Comparison of ENCODE assay signal across 8 cellular contexts in genomic region chr3:136142592-136142991, GRCh38. TPM values are rescaled to one million over a fixed set of nuclear protein-coding genes. Genes with fewer than 3 reads are reported as not detected.
DNase-seq lines count a peak whose midpoint lies in the region; ATAC-seq and TF ChIP-seq lines count a peak whose summit lies in the region.

No MANE protein-coding gene starts in this region.

- no peaks in the 10 kb centered on the region for H3K9me3 ChIP-seq in PC-3 (ENCODE audit: low read length)

- H3K9me2 ChIP-seq in PC-3 (replicated peaks; ENCODE audit: low read length) = no peaks in the 10 kb centered on the region

- H3K79me2 ChIP-seq in PC-3 (ENCODE audit: low read length) = peaks cover 9% of the 10 kb centered on the region

- no peaks in the 10 kb centered on the region for H3F3A ChIP-seq in PC-3 (ENCODE audit: low read length, unreplicated experiment)

- POLR2A ChIA-PET in PC-3 (lab: Charles Lee; ENCODE audit: unreplicated experiment) = no interaction called here

- ATAC-seq in PC-3 (peak; percentile 91), sciatic nerve (peak; percentile 56), GM18861 (IDR thresholded peaks at IDR 0.05; ENCODE audit: unreplicated experiment) (no peak), HG02973 (IDR thresholded peaks at IDR 0.05; ENCODE audit: unreplicated experiment) (no peak)

- DNase-seq in NCI-H1417 (lab: John Stamatoyannopoulos, UW) (peak in 2 of 3 experiments; percentile 22 to 67), NCI-H1417 treated with DMSO at 0.1 percent for 48 hours (lab: John Stamatoyannopoulos, UW) (no peak), PC-3 (peak; percentile 84), fibroblast of peridontal ligament (ENCODE audit: extremely low read depth) (peak; percentile 75), sciatic nerve (ENCODE audit: low spot score) (no peak)
- DNase-seq in activated CD4-positive, alpha-beta T cell treated with anti-CD3 and anti-CD28 coated beads, Interleukin-2, amount 10 ng/mL, durations not matched to agents 24 days and 14 days = no peak

- H4K20me1 ChIP-seq in PC-3 (ENCODE audit: low read length) = peaks cover 8% of the 10 kb centered on the region; the same call in 1 of the 2 replicates

- TF ChIP-seq CTCF in PC-3 (conservative IDR thresholded peaks at IDR 0.05; ENCODE audit: low read depth, low read length) = no peak

- no peaks in the 10 kb centered on the region for H3K27me3 ChIP-seq in PC-3 (ENCODE audit: low read length)

- TSS peak; percentile 2 for BruUV-seq in PC-3 (replicated peaks; lab: Mats Ljungman, UMichigan)

- H3K4me2 ChIP-seq in PC-3 (ENCODE audit: low read length) = peak overlapping the region; percentile 15; the same call in 1 of the 2 replicates

- H3K27me3 Mint-ChIP-seq in activated CD4-positive, alpha-beta T cell treated with anti-CD3 and anti-CD28 coated beads, Interleukin-2, amount 10 ng/mL, durations not matched to agents 24 days and 14 days = no peaks in the 10 kb centered on the region

- peak overlapping the region; percentile 57 for H3K27ac ChIP-seq in PC-3 (ENCODE audit: low read length)

- H3K4me1 Mint-ChIP-seq in activated CD4-positive, alpha-beta T cell treated with anti-CD3 and anti-CD28 coated beads, Interleukin-2, amount 10 ng/mL, durations not matched to agents 24 days and 14 days = peaks cover 4% of the 10 kb centered on the region

- H3K4me3 Mint-ChIP-seq in activated CD4-positive, alpha-beta T cell treated with anti-CD3 and anti-CD28 coated beads, Interleukin-2, amount 10 ng/mL, durations not matched to agents 24 days and 14 days = no peak overlapping the region

- H3K4me3 ChIP-seq in PC-3 (ENCODE audit: low read length) = no peak overlapping the region

- peaks cover 21% of the 10 kb centered on the region for H3K4me1 ChIP-seq in PC-3 (ENCODE audit: insufficient read depth, low read length)

- CTCF ChIA-PET in PC-3 (lab: Charles Lee) = interaction anchor here (0.5 kb wide), 1 partner anchor 58 kb away, joined by 3 read pairs; no protein-coding TSS in a partner anchor

- H3K9ac ChIP-seq in PC-3 (ENCODE audit: low read length) = no peak overlapping the region

- H3K36me3 Mint-ChIP-seq in activated CD4-positive, alpha-beta T cell treated with anti-CD3 and anti-CD28 coated beads, Interleukin-2, amount 10 ng/mL, durations not matched to agents 24 days and 14 days (ENCODE audit: low read depth) = peaks cover 6% of the 10 kb centered on the region

- no peaks in the 10 kb centered on the region for H3K9me3 Mint-ChIP-seq in activated CD4-positive, alpha-beta T cell treated with anti-CD3 and anti-CD28 coated beads, Interleukin-2, amount 10 ng/mL, durations not matched to agents 24 days and 14 days

- intact Hi-C loops in PC-3 (cut with micrococcal nuclease) (loop anchor here (2.0 kb wide), 1 partner anchor 50 kb away; no protein-coding TSS in a partner anchor), sciatic nerve (cut with DNase I) (no loop called here)
- intact Hi-C loops in activated CD4-positive, alpha-beta T cell treated with anti-CD3 and anti-CD28 coated beads, Interleukin-2, amount 10 ng/mL, durations not matched to agents 24 days and 14 days (cut with micrococcal nuclease) = no loop called here

- H3K36me3 ChIP-seq in PC-3 (ENCODE audit: low read depth, low read length) = peaks cover 7% of the 10 kb centered on the region; the same call in 1 of the 2 replicates

- no peak overlapping the region for H3K27ac Mint-ChIP-seq in activated CD4-positive, alpha-beta T cell treated with anti-CD3 and anti-CD28 coated beads, Interleukin-2, amount 10 ng/mL, durations not matched to agents 24 days and 14 days

- H2AFZ ChIP-seq in PC-3 (ENCODE audit: low read length) = no peak overlapping the region

RNA-seq across cellular contexts. Expression of gene MSL2, which starts 53.5 kb away (rescaled TPM):
- total RNA-seq in PC-3 (2014; rRNA removed) = 7.9 and 22.2 TPM in 2 replicates
- total RNA-seq in sciatic nerve = 39.1 TPM
- 37.9 and 39.5 TPM in 2 replicates for total RNA-seq in activated CD4-positive, alpha-beta T cell treated with anti-CD3 and anti-CD28 coated beads, Interleukin-2, amount 10 ng/mL, durations not matched to agents 24 days and 14 days

Comparison
In these comparisons a context has a peak if more than half of its experiments do, and no peak if none do; other contexts are left out.
1. DNase-seq: peak in NCI-H1417 (2 of 3), PC-3 (single experiment) and fibroblast of peridontal ligament (single experiment); none in NCI-H1417 treated with DMSO at 0.1 percent for 48 hours (single experiment), sciatic nerve (single experiment) and activated CD4-positive, alpha-beta T cell treated with anti-CD3 and anti-CD28 coated beads, Interleukin-2, amount 10 ng/mL, durations not matched to agents 24 days and 14 days (single experiment).
2. ATAC-seq: peak in PC-3 (single experiment) and sciatic nerve (single experiment); none in GM18861 (single experiment) and HG02973 (single experiment).